22 cellular contexts compared by ENCODE assay signal in genomic region chr5:107290780-107291398, GRCh38.
DNase-seq lines count a peak whose midpoint lies in the region; ATAC-seq, FAIRE-seq and TF ChIP-seq lines count a peak whose summit lies in the region.
"Had no signal": no experiment of that assay in that cellular context is flagged by ENCODE, and none has a peak within 500 bp of the region (broad histone marks: within the 10 kb centered on the region; RNA-seq: fewer than 3 reads in every experiment).

No MANE protein-coding gene starts in this region.

- TF ChIP-seq CTCF in mammary epithelial cell (conservative IDR thresholded peaks at IDR 0.05 in 1 of 2, IDR thresholded peaks at IDR 0.05 in 1 of 2; ENCODE audit: extremely low read depth in 1 of 2, insufficient read depth in 1 of 2, low read depth in 1 of 2, low read length in 2 of 2) = no peak
- no peak for TF ChIP-seq CTCF in breast epithelium (IDR thresholded peaks at IDR 0.05)
- TF ChIP-seq CTCF in nephron progenitor cell (IDR thresholded peaks at IDR 0.05) = no peak
- no peak for TF ChIP-seq CTCF in spleen (IDR thresholded peaks at IDR 0.05 in 8 of 11, conservative IDR thresholded peaks at IDR 0.05 in 3 of 11)

- CTCF ChIA-PET in mammary epithelial cell (lab: Charles Lee; ENCODE audit: low non-redundant PET) = no interaction called here

- H3K9me3 ChIP-seq in mammary epithelial cell (replicated peaks; ENCODE audit: insufficient read depth, low read length) (no peaks in the 10 kb centered on the region), breast epithelium (no peaks in the 10 kb centered on the region), spleen (no peaks in the 10 kb centered on the region)
- H3K9me3 ChIP-seq: SK-N-SH had no signal

- H3K9ac ChIP-seq in mammary epithelial cell (ENCODE audit: insufficient read depth, low read length) = peak overlapping the region; percentile 4
- H3K9ac ChIP-seq: SK-N-SH had no signal

- peaks cover 3% of the 10 kb centered on the region for H3K27me3 Mint-ChIP-seq in nephron progenitor cell (ENCODE audit: low read depth, poor library complexity)

- H3K4me1 Mint-ChIP-seq in nephron progenitor cell = peaks cover 23% of the 10 kb centered on the region

- H3K4me3 ChIP-seq in mammary epithelial cell (replicated peaks in 1 of 3; ENCODE audit: insufficient read depth in 1 of 3, low read depth in 2 of 3, low read length in 3 of 3) (no peak overlapping the region), breast epithelium (no peak overlapping the region), spleen (no peak overlapping the region)

- WGBS in mammary epithelial cell (ENCODE audit: low coverage, missing lambda C conversion rate) = 60% methylated on average over 6 of the region's 6 CpGs
- WGBS in spleen, 5 donors = 71 to 81% (median 77%) methylated on average over 6 of the region's 6 CpGs

- no TSS peak for BruUV-seq in mammary epithelial cell (replicated peaks; lab: Mats Ljungman, UMichigan)

- in situ Hi-C loops in mammary epithelial cell (cut with MboI; ENCODE audit: low sequenced_read_pairs in 2 of 2) = no loop called here

- ATAC-seq in esophagus mucosa = peak; percentile 8
- ATAC-seq: HepG2 had no signal

- H3K27ac ChIP-seq in mammary epithelial cell (ENCODE audit: insufficient read depth, low read depth, low read length) = no peak overlapping the region
- peak overlapping the region in 1 of 2 donors; percentile 77 for H3K27ac ChIP-seq in breast epithelium
- H3K27ac ChIP-seq in spleen = no peak overlapping the region
- H3K27ac ChIP-seq: 22Rv1 had no signal

- TF ChIP-seq POLR2A in breast epithelium (IDR thresholded peaks at IDR 0.05) (no peak), GM12892 (IDR thresholded peaks at IDR 0.05; ENCODE audit: low read depth, low read length) (no peak), spleen (IDR thresholded peaks at IDR 0.05) (no peak)

- H3K4me1 ChIP-seq in mammary epithelial cell (ENCODE audit: insufficient read depth, low read length) (peaks cover 7% of the 10 kb centered on the region), breast epithelium (peaks cover 0 to 6% of the 10 kb centered on the region in 2 donors), spleen (peaks cover 5 to 19% (median 13%) of the 10 kb centered on the region in 6 donors)

- DNase-seq in mammary epithelial cell (no peak), breast epithelium (ENCODE audit: low spot score in 2 of 2) (no peak), nephron progenitor cell (no peak), AG08396 (ENCODE audit: low spot score) (no peak), GM12892 (ENCODE audit: insufficient read length) (no peak), spleen (no peak)
- no peak for DNase-seq in NK-92 treated with Interleukin-12 subunit alpha and Interleukin-12 subunit beta, amount 100 ng/mL, for 24 hours (lab: John Stamatoyannopoulos, UW)
- DNase-seq: CD4-positive, CD25-positive, alpha-beta regulatory T cell; COR-L47; DMS153; GDM1; KBM-7; NCI-H1105; NCI-H1694; NCI-H2081 treated with DMSO at 0.1 percent for 48 hours; NCI-H748 treated with DMSO at 0.1 percent for 48 hours; SHP77; SK-N-SH had no signal

- H3K4me3 Mint-ChIP-seq in nephron progenitor cell = no peak overlapping the region
- H3K4me3 Mint-ChIP-seq: B cell; CD4-positive, CD25-positive, alpha-beta regulatory T cell had no signal

- H3K79me2 ChIP-seq in mammary epithelial cell (ENCODE audit: insufficient read depth, low read length) = no peaks in the 10 kb centered on the region

- no peaks in the 10 kb centered on the region for H3K36me3 Mint-ChIP-seq in nephron progenitor cell (ENCODE audit: low read depth)
- H3K36me3 Mint-ChIP-seq: CD4-positive, CD25-positive, alpha-beta regulatory T cell had no signal

- H3K27me3 ChIP-seq in mammary epithelial cell (ENCODE audit: insufficient read depth, low read length) = no peaks in the 10 kb centered on the region
- H3K27me3 ChIP-seq in breast epithelium = no peaks in the 10 kb centered on the region
- H3K27me3 ChIP-seq in spleen (replicated peaks in 1 of 7) = no peaks in the 10 kb centered on the region

- intact Hi-C loops in mammary epithelial cell (cut with micrococcal nuclease) (no loop called here), breast epithelium (cut with DNase I; ENCODE audit: low total_unique reads) (no loop called here), spleen (cut with DNase I; ENCODE audit: low total_unique reads) (no loop called here)

- H3K4me2 ChIP-seq in mammary epithelial cell (ENCODE audit: insufficient read depth, low read depth, low read length) = no peak overlapping the region
- H3K4me2 ChIP-seq: SK-N-SH had no signal

- no peaks in the 10 kb centered on the region for H3K36me3 ChIP-seq in mammary epithelial cell (ENCODE audit: insufficient read depth, low read length)
- H3K36me3 ChIP-seq in breast epithelium = no peaks in the 10 kb centered on the region
- no peaks in the 10 kb centered on the region for H3K36me3 ChIP-seq in spleen

- FAIRE-seq in GM12892 (lab: Jason Lieb, UNC) = no peak
- FAIRE-seq: HepG2 had no signal

- H2AFZ ChIP-seq in mammary epithelial cell (ENCODE audit: low read depth, low read length) = no peak overlapping the region

- dilution Hi-C loops in mammary epithelial cell (cut with HindIII; ENCODE audit: low sequenced_read_pairs) = no loop called here

- peak overlapping the region; percentile 43 for H3K27ac Mint-ChIP-seq in nephron progenitor cell
- H3K27ac Mint-ChIP-seq: B cell; CD4-positive, CD25-positive, alpha-beta regulatory T cell had no signal

- H4K20me1 ChIP-seq in mammary epithelial cell (ENCODE audit: insufficient read depth, low read length) = no peaks in the 10 kb centered on the region

- no peaks in the 10 kb centered on the region for H3K9me3 Mint-ChIP-seq in nephron progenitor cell
